In genomic region chr15:75786564-75786925, GRCh38 we compare ENCODE assay signal across 21 cellular contexts. TPM values are rescaled to one million over a fixed set of nuclear protein-coding genes. Genes with fewer than 3 reads are reported as not detected.
DNase-seq lines count a peak whose midpoint lies in the region; ATAC-seq lines count a peak whose summit lies in the region.
"Had no signal": no experiment of that assay in that cellular context is flagged by ENCODE, and none has a peak within 500 bp of the region (broad histone marks: within the 10 kb centered on the region; RNA-seq: fewer than 3 reads in every experiment).

No MANE protein-coding gene starts in this region.

- ATAC-seq in esophagus mucosa = no peak
- ATAC-seq: activated CD4-positive, alpha-beta T cell treated with anti-CD3 and anti-CD28 coated beads for 36 hours; activated CD8-positive, alpha-beta T cell treated with anti-CD3 and anti-CD28 coated beads, Interleukin-2, amount 10 ng/mL, durations not matched to agents 7 days and 5 days; activated naive CD4-positive, alpha-beta T cell treated with anti-CD3 and anti-CD28 coated beads, Interleukin-2, amount 50 U/mL, for 72 hours; right cardiac atrium; stimulated activated naive B cell treated with anti-CD40 and anti-IgM and Interleukin-4, amounts not matched to agents 10 μg/mL and 1 μg/mL and 100 μg/mL, for 72 hours; upper lobe of right lung had no signal

- peak overlapping the region; percentile 35 for H3K4me3 ChIP-seq in iPS-18a (ENCODE audit: low read length)
- H3K4me3 ChIP-seq: SK-N-MC, upper lobe of right lung had no signal

- H3K27me3 ChIP-seq in iPS-18a (ENCODE audit: control insufficient read depth, insufficient read depth, low read length) = no peaks in the 10 kb centered on the region

- peak; percentile 52 for DNase-seq in DMS 273 (lab: John Stamatoyannopoulos, UW; ENCODE audit: unreplicated experiment)
- no peak for DNase-seq in DMS 273 treated with DMSO at 0.1 percent for 48 hours (lab: John Stamatoyannopoulos, UW)
- DNase-seq in activated effector memory CD4-positive, alpha-beta T cell treated with anti-CD3 and anti-CD28 coated beads, Interleukin-2, amount 50 U/mL, for 16 hours = peak; percentile 24
- no peak for DNase-seq in activated effector memory CD4-positive, alpha-beta T cell treated with Interleukin-2 at 50 U/mL for 16 hours
- DNase-seq in activated gamma-delta T cell (lab: John Stamatoyannopoulos, UW) = no peak
- no peak for DNase-seq in OCI-M2 (lab: John Stamatoyannopoulos, UW; ENCODE audit: unreplicated experiment)
- DNase-seq: activated CD4-positive, alpha-beta T cell treated with anti-CD3 and anti-CD28 coated beads for 36 hours; activated CD8-positive, alpha-beta T cell treated with anti-CD3 and anti-CD28 coated beads, Interleukin-2, amount 10 ng/mL, durations not matched to agents 7 days and 5 days; Karpas-422; NCI-H1436; right cardiac atrium; stimulated activated CD4-positive, alpha-beta T cell treated with anti-CD3 and anti-CD28 coated beads, Interleukin-4, amount 100 ng/mL, for 4 hours; stimulated activated naive B cell treated with anti-CD40 and anti-IgM and Interleukin-4, amounts not matched to agents 10 μg/mL and 1 μg/mL and 100 μg/mL, for 72 hours; T-helper 2 cell had no signal

- no peak overlapping the region for H3K9ac ChIP-seq in iPS-18a (ENCODE audit: low read length)

- H3K36me3 ChIP-seq in iPS-18a (ENCODE audit: control insufficient read depth, low read depth, low read length) = no peaks in the 10 kb centered on the region
- H3K36me3 ChIP-seq: upper lobe of right lung had no signal

- H3K27ac ChIP-seq in iPS-18a (ENCODE audit: low read length) = no peak overlapping the region
- H3K27ac ChIP-seq: 22Rv1, HL-60, SK-N-MC, upper lobe of right lung had no signal

- no peaks in the 10 kb centered on the region for H3K9me3 ChIP-seq in iPS-18a (ENCODE audit: control insufficient read depth, low read depth, low read length)
- H3K9me3 ChIP-seq: upper lobe of right lung had no signal

- no peaks in the 10 kb centered on the region for H3K4me1 ChIP-seq in iPS-18a (ENCODE audit: control insufficient read depth, low read depth, low read length)
- H3K4me1 ChIP-seq: upper lobe of right lung had no signal

RNA-seq across cellular contexts. Expression of gene UBE2Q2, which starts 56.7 kb away (rescaled TPM):
- total RNA-seq in esophagus mucosa = 20.9 TPM

Comparison
In these comparisons a context has a peak if more than half of its experiments do, and no peak if none do; other contexts are left out.
1. DNase-seq: peak in DMS 273 (single experiment) and activated effector memory CD4-positive, alpha-beta T cell treated with anti-CD3 and anti-CD28 coated beads, Interleukin-2, amount 50 U/mL, for 16 hours (single experiment); none in DMS 273 treated with DMSO at 0.1 percent for 48 hours (single experiment), activated effector memory CD4-positive, alpha-beta T cell treated with Interleukin-2 at 50 U/mL for 16 hours (single experiment), activated gamma-delta T cell (single experiment) and OCI-M2 (single experiment).